ENCODE assay signal across 10 cellular contexts in genomic region chr5:80871541-80871961, GRCh38.
DNase-seq lines count a peak whose midpoint lies in the region; ATAC-seq, FAIRE-seq and TF ChIP-seq lines count a peak whose summit lies in the region.
"Had no signal": no experiment of that assay in that cellular context is flagged by ENCODE, and none has a peak within 500 bp of the region (broad histone marks: within the 10 kb centered on the region; RNA-seq: fewer than 3 reads in every experiment).

No MANE protein-coding gene starts in this region.

- POLR2A ChIA-PET in endothelial cell of umbilical vein (lab: Charles Lee) = no interaction called here

- TF ChIP-seq POLR2A in endothelial cell of umbilical vein (IDR thresholded peaks at IDR 0.05; ENCODE audit: low read depth, low read length) = no peak

- no peak overlapping the region for H3K4me2 ChIP-seq in endothelial cell of umbilical vein (ENCODE audit: insufficient read depth, low read length)

- H3K9me3 ChIP-seq in SJSA1 (replicated peaks) = no peaks in the 10 kb centered on the region
- no peaks in the 10 kb centered on the region for H3K9me3 ChIP-seq in endothelial cell of umbilical vein (replicated peaks; ENCODE audit: control insufficient read depth, insufficient read depth, low read length)
- no peaks in the 10 kb centered on the region for H3K9me3 ChIP-seq in kidney (ENCODE audit: control insufficient read depth in 1 of 2, low read length in 2 of 2)

- H3K79me2 ChIP-seq in endothelial cell of umbilical vein (ENCODE audit: control insufficient read depth, insufficient read depth, low read length) = no peaks in the 10 kb centered on the region

- H3K4me3 ChIP-seq in SJSA1 (no peak overlapping the region), endothelial cell of umbilical vein (replicated peaks in 1 of 3; ENCODE audit: insufficient read depth in 1 of 3, low read depth in 1 of 3, low read length in 3 of 3) (no peak overlapping the region), kidney (ENCODE audit: low read length in 2 of 2) (no peak overlapping the region)

- no peak overlapping the region for H3K9ac ChIP-seq in endothelial cell of umbilical vein (replicated peaks; ENCODE audit: extremely low read depth, insufficient read depth, low read length)
- no peak overlapping the region for H3K9ac ChIP-seq in kidney (ENCODE audit: low read length in 2 of 2)

- no TSS peak for BruUV-seq in endothelial cell of umbilical vein (replicated peaks; lab: Mats Ljungman, UMichigan)

- CTCF ChIA-PET in endothelial cell of umbilical vein (lab: Charles Lee) = no interaction called here

- no peak overlapping the region for H2AFZ ChIP-seq in endothelial cell of umbilical vein (ENCODE audit: low read depth, low read length)

- H3K36me3 ChIP-seq in SJSA1 (peaks cover 19% of the 10 kb centered on the region), endothelial cell of umbilical vein (ENCODE audit: control insufficient read depth in 2 of 2, extremely low read depth in 1 of 2, insufficient read depth in 2 of 2, low read length in 2 of 2) (peaks cover 0 to 2% of the 10 kb centered on the region in 2 experiments), kidney (ENCODE audit: control insufficient read depth in 1 of 2, insufficient read depth in 2 of 2, low read length in 2 of 2) (peaks cover 3 to 17% of the 10 kb centered on the region in 2 donors)

- no peaks in the 10 kb centered on the region for H4K20me1 ChIP-seq in endothelial cell of umbilical vein (replicated peaks; ENCODE audit: control insufficient read depth, extremely low read depth, insufficient read depth, low read length)

- no peak for ATAC-seq in GM18909 (IDR thresholded peaks at IDR 0.05; ENCODE audit: poor library complexity, unreplicated experiment)

- H3K9me1 ChIP-seq in endothelial cell of umbilical vein (replicated peaks; ENCODE audit: control insufficient read depth, extremely low read depth, insufficient read depth, low read length) = no peaks in the 10 kb centered on the region

- peak; percentile 15 for FAIRE-seq in endothelial cell of umbilical vein (lab: Jason Lieb, UNC)
- no peak for FAIRE-seq in kidney (lab: Jason Lieb, UNC)

- peak; percentile 54 to 66 for DNase-seq in activated CD4-positive, alpha-beta T cell treated with anti-CD3 and anti-CD28 coated beads, Interleukin-2, amount 50 U/mL, for 48 hours
- no peak for DNase-seq in activated CD4-positive, alpha-beta T cell treated with anti-CD3 and anti-CD28 coated beads for 4 hours
- DNase-seq in SJSA1 (ENCODE audit: low read depth in 1 of 2, low spot score in 2 of 2) (peak; percentile 30 to 55), endothelial cell of umbilical vein (ENCODE audit: low read depth, low spot score) (no peak), kidney (no peak), NOMO-1 treated with DMSO at 0.1 percent for 48 hours (lab: John Stamatoyannopoulos, UW; ENCODE audit: unreplicated experiment) (no peak)
- DNase-seq in stimulated activated CD4-positive, alpha-beta T cell treated with anti-CD3 and anti-CD28 coated beads, Interleukin-4, amount 100 ng/mL, for 48 hours (ENCODE audit: low read depth in 2 of 2) = peak; percentile 35 to 51
- DNase-seq: hypothalamus, NCI-H146 had no signal

- dilution Hi-C loops in endothelial cell of umbilical vein (cut with MboI; ENCODE audit: extremely low pct_ligation_motif_present, low sequenced_read_pairs) = no loop called here

- peak overlapping the region; percentile 20; the same call in 1 of the 2 replicates for H3K27ac ChIP-seq in SJSA1
- no peak overlapping the region for H3K27ac ChIP-seq in endothelial cell of umbilical vein (ENCODE audit: insufficient read depth, low read depth, low read length)
- H3K27ac ChIP-seq in kidney (ENCODE audit: low read depth in 2 of 2, low read length in 2 of 2) = no peak overlapping the region

- intact Hi-C loops in endothelial cell of umbilical vein (cut with micrococcal nuclease) (no loop called here), kidney (cut with DNase I) (no loop called here)

- H3K27me3 ChIP-seq in SJSA1 (replicated peaks) (no peaks in the 10 kb centered on the region), endothelial cell of umbilical vein (ENCODE audit: control insufficient read depth in 2 of 2, insufficient read depth in 2 of 2, low read length in 2 of 2) (no peaks in the 10 kb centered on the region)

- no peak for TF ChIP-seq CTCF in endothelial cell of umbilical vein (IDR thresholded peaks at IDR 0.05; ENCODE audit: extremely low read depth in 1 of 2, insufficient read depth in 1 of 2, low read depth in 1 of 2, low read length in 2 of 2)
- TF ChIP-seq CTCF in kidney (IDR thresholded peaks at IDR 0.05; ENCODE audit: borderline replicate concordance, extremely low read depth, insufficient read depth) = no peak

- H3K4me1 ChIP-seq in SJSA1 (replicated peaks) (peaks cover 8% of the 10 kb centered on the region), endothelial cell of umbilical vein (ENCODE audit: control insufficient read depth, extremely low read depth, insufficient read depth, low read length) (no peaks in the 10 kb centered on the region), kidney (ENCODE audit: control insufficient read depth in 1 of 2, insufficient read depth in 1 of 2, low read depth in 1 of 2, low read length in 2 of 2) (no peaks in the 10 kb centered on the region)

TF ChIP-seq in endothelial cell of umbilical vein, 7 proteins besides CTCF, POLR2A, EP300 and RAD21:
- no peak for TF ChIP-seq MYC (IDR thresholded peaks at IDR 0.05; ENCODE audit: low read depth, low read length)
- no peak for TF ChIP-seq JUN (IDR thresholded peaks at IDR 0.05; ENCODE audit: borderline replicate concordance, insufficient read depth, insufficient read length, low read depth)
- no peak for TF ChIP-seq POLR2AphosphoS5 (IDR thresholded peaks at IDR 0.05; ENCODE audit: insufficient read depth, low read depth, low read length)
- no peak for TF ChIP-seq EZH2 (IDR thresholded peaks at IDR 0.05; ENCODE audit: borderline replicate concordance, low read depth, low read length, severe bottlenecking)
- no peak for TF ChIP-seq MAX (IDR thresholded peaks at IDR 0.05; ENCODE audit: insufficient read depth, insufficient read length)
- TF ChIP-seq FOS (IDR thresholded peaks at IDR 0.05; ENCODE audit: borderline replicate concordance, insufficient read depth, low read length) = no peak
- no peak for TF ChIP-seq GATA2 (IDR thresholded peaks at IDR 0.05; ENCODE audit: insufficient read depth, insufficient read length, low read depth, low read length)

Comparison
In these comparisons a context has a peak if more than half of its experiments do, and no peak if none do; other contexts are left out.
1. DNase-seq: peak in activated CD4-positive, alpha-beta T cell treated with anti-CD3 and anti-CD28 coated beads, Interleukin-2, amount 50 U/mL, for 48 hours (2 of 2), SJSA1 (2 of 2) and stimulated activated CD4-positive, alpha-beta T cell treated with anti-CD3 and anti-CD28 coated beads, Interleukin-4, amount 100 ng/mL, for 48 hours (2 of 2); none in activated CD4-positive, alpha-beta T cell treated with anti-CD3 and anti-CD28 coated beads for 4 hours (0 of 2), endothelial cell of umbilical vein (single experiment), kidney (single experiment) and NOMO-1 treated with DMSO at 0.1 percent for 48 hours (single experiment).